16 cellular contexts compared by ENCODE assay signal in genomic region chr16:56372013-56372634, GRCh38. TPM values are rescaled to one million over a fixed set of nuclear protein-coding genes. Genes with fewer than 3 reads are reported as not detected.
DNase-seq lines count a peak whose midpoint lies in the region; ATAC-seq and TF ChIP-seq lines count a peak whose summit lies in the region.
"Had no signal": no experiment of that assay in that cellular context is flagged by ENCODE, and none has a peak within 500 bp of the region (broad histone marks: within the 10 kb centered on the region; RNA-seq: fewer than 3 reads in every experiment).

No MANE protein-coding gene starts in this region.

- intact Hi-C loops in PC-3 (cut with micrococcal nuclease) = no loop called here

- no peaks in the 10 kb centered on the region for H3K9me3 Mint-ChIP-seq in activated CD8-positive, alpha-beta memory T cell treated with anti-CD3 and anti-CD28 coated beads, Interleukin-2, amount 10 ng/mL, durations not matched to agents 7 days and 5 days (ENCODE audit: low read depth)
- H3K9me3 Mint-ChIP-seq: memory B cell, neural crest cell had no signal

- H3K27me3 ChIP-seq in PC-3 (ENCODE audit: low read length) (no peaks in the 10 kb centered on the region), parathyroid adenoma (ENCODE audit: control insufficient read depth, insufficient read depth, low read length) (no peaks in the 10 kb centered on the region)
- H3K27me3 ChIP-seq: heart left ventricle had no signal

- H3K27ac Mint-ChIP-seq in activated CD8-positive, alpha-beta memory T cell treated with anti-CD3 and anti-CD28 coated beads, Interleukin-2, amount 10 ng/mL, durations not matched to agents 7 days and 5 days = peak overlapping the region; percentile 1
- H3K27ac Mint-ChIP-seq: memory B cell had no signal

- ATAC-seq in activated CD8-positive, alpha-beta memory T cell treated with anti-CD3 and anti-CD28 coated beads, Interleukin-2, amount 10 ng/mL, durations not matched to agents 7 days and 5 days = peak; percentile 58
- no peak for ATAC-seq in PC-3
- no peak for ATAC-seq in GM21529 (IDR thresholded peaks at IDR 0.05; ENCODE audit: unreplicated experiment)
- ATAC-seq in HG03565 (IDR thresholded peaks at IDR 0.05; ENCODE audit: unreplicated experiment) = no peak

- no peak for DNase-seq in activated CD8-positive, alpha-beta memory T cell treated with anti-CD3 and anti-CD28 coated beads, Interleukin-2, amount 10 ng/mL, durations not matched to agents 7 days and 5 days
- no peak for DNase-seq in activated CD8-positive, alpha-beta memory T cell treated with anti-CD3 and anti-CD28 coated beads, Interleukin-2, amount 50 U/mL, for 4 hours
- DNase-seq in PC-3 (no peak), amniotic epithelial cell (ENCODE audit: low read depth) (peak; percentile 42), OCI-M2 (lab: John Stamatoyannopoulos, UW; ENCODE audit: unreplicated experiment) (no peak)
- DNase-seq: activated CD4-positive, alpha-beta T cell treated with anti-CD3 and anti-CD28 coated beads for 1 hour; activated gamma-delta T cell; GM23248; heart left ventricle; NCI-H146; SIG-M5 had no signal

- TF ChIP-seq CTCF in PC-3 (conservative IDR thresholded peaks at IDR 0.05; ENCODE audit: low read depth, low read length) (no peak), parathyroid adenoma (IDR thresholded peaks at IDR 0.05) (no peak)

- H3K9me2 ChIP-seq in PC-3 (replicated peaks; ENCODE audit: low read length) = no peaks in the 10 kb centered on the region

- H2AFZ ChIP-seq in PC-3 (ENCODE audit: low read length) (no peak overlapping the region), parathyroid adenoma (no peak overlapping the region)
- H2AFZ ChIP-seq: GM23248 had no signal

- POLR2A ChIA-PET in PC-3 (lab: Charles Lee; ENCODE audit: unreplicated experiment) = no interaction called here

- no peaks in the 10 kb centered on the region for H3F3A ChIP-seq in PC-3 (ENCODE audit: low read length, unreplicated experiment)

- CTCF ChIA-PET in activated CD8-positive, alpha-beta memory T cell treated with anti-CD3 and anti-CD28 coated beads, Interleukin-2, amount 10 ng/mL, durations not matched to agents 7 days and 5 days (lab: Charles Lee) = no interaction called here
- CTCF ChIA-PET in PC-3 (lab: Charles Lee) = no interaction called here

- 0 out of 2 replicates have a peak overlapping the region, but pooled peaks have one; percentile 48 for H3K4me2 ChIP-seq in PC-3 (ENCODE audit: low read length)
- no peak overlapping the region for H3K4me2 ChIP-seq in parathyroid adenoma (ENCODE audit: low read length)

- no peaks in the 10 kb centered on the region for H4K20me1 ChIP-seq in PC-3 (ENCODE audit: low read length)

- H3K4me3 ChIP-seq in PC-3 (ENCODE audit: low read length) = no peak overlapping the region
- H3K4me3 ChIP-seq in parathyroid adenoma (ENCODE audit: low read depth, low read length) = no peak overlapping the region
- H3K4me3 ChIP-seq: GM23248, heart left ventricle had no signal

- H3K4me1 ChIP-seq in PC-3 (ENCODE audit: insufficient read depth, low read length) (peaks cover 34% of the 10 kb centered on the region), parathyroid adenoma (peaks cover 46% of the 10 kb centered on the region)

- peaks cover 14% of the 10 kb centered on the region for H3K4me1 Mint-ChIP-seq in activated CD8-positive, alpha-beta memory T cell treated with anti-CD3 and anti-CD28 coated beads, Interleukin-2, amount 10 ng/mL, durations not matched to agents 7 days and 5 days

- H3K9ac ChIP-seq in PC-3 (ENCODE audit: low read length) (no peak overlapping the region), parathyroid adenoma (no peak overlapping the region)
- H3K9ac ChIP-seq: GM23248 had no signal

- H3K4me3 Mint-ChIP-seq in activated CD8-positive, alpha-beta memory T cell treated with anti-CD3 and anti-CD28 coated beads, Interleukin-2, amount 10 ng/mL, durations not matched to agents 7 days and 5 days = peak overlapping the region; percentile 16
- H3K4me3 Mint-ChIP-seq: memory B cell, neural crest cell had no signal

- peaks cover 13% of the 10 kb centered on the region for H3K36me3 Mint-ChIP-seq in activated CD8-positive, alpha-beta memory T cell treated with anti-CD3 and anti-CD28 coated beads, Interleukin-2, amount 10 ng/mL, durations not matched to agents 7 days and 5 days

- H3K36me3 ChIP-seq in PC-3 (ENCODE audit: low read depth, low read length) = no peaks in the 10 kb centered on the region; the same call in none of the 2 replicates
- H3K36me3 ChIP-seq in parathyroid adenoma (ENCODE audit: control insufficient read depth, insufficient read depth, low read length) = no peaks in the 10 kb centered on the region

- H3K9me3 ChIP-seq in PC-3 (ENCODE audit: low read length) (no peaks in the 10 kb centered on the region), parathyroid adenoma (ENCODE audit: control insufficient read depth, low read length) (no peaks in the 10 kb centered on the region)
- H3K9me3 ChIP-seq: heart left ventricle had no signal

- BruUV-seq in PC-3 (replicated peaks; lab: Mats Ljungman, UMichigan) = no TSS peak

- no peak overlapping the region for H3K27ac ChIP-seq in PC-3 (ENCODE audit: low read length)
- peak overlapping the region; percentile 40 for H3K27ac ChIP-seq in parathyroid adenoma
- H3K27ac ChIP-seq: GM23248 had no signal

- peaks cover 4% of the 10 kb centered on the region; the same call in 1 of the 2 replicates for H3K79me2 ChIP-seq in PC-3 (ENCODE audit: low read length)
- H3K79me2 ChIP-seq in parathyroid adenoma = peaks cover 5% of the 10 kb centered on the region

- H3K27me3 Mint-ChIP-seq in activated CD8-positive, alpha-beta memory T cell treated with anti-CD3 and anti-CD28 coated beads, Interleukin-2, amount 10 ng/mL, durations not matched to agents 7 days and 5 days = no peaks in the 10 kb centered on the region
- H3K27me3 Mint-ChIP-seq: memory B cell had no signal

RNA-seq across cellular contexts. Expression of gene AMFR, which starts 53.2 kb away (rescaled TPM):
- total RNA-seq in activated CD8-positive, alpha-beta memory T cell treated with anti-CD3 and anti-CD28 coated beads, Interleukin-2, amount 10 ng/mL, durations not matched to agents 7 days and 5 days = 10 to 100 TPM; 48.9 to 54.2 TPM
- 98.9 and 107 TPM in 2 replicates for total RNA-seq in PC-3 (2014; rRNA removed)
